Comparison of ENCODE assay signal across 9 cellular contexts in genomic region chr9:68396411-68396810, GRCh38. TPM values are rescaled to one million over a fixed set of nuclear protein-coding genes. Genes with fewer than 3 reads are reported as not detected.
"Had no signal": no experiment of that assay in that cellular context is flagged by ENCODE, and none has a peak within 500 bp of the region (broad histone marks: within the 10 kb centered on the region; RNA-seq: fewer than 3 reads in every experiment).

No MANE protein-coding gene starts in this region.

RNA-seq across cellular contexts. Expression of gene PGM5, which starts 40.0 kb away (rescaled TPM):
- total RNA-seq: activated CD4-positive, alpha-beta memory T cell treated with anti-CD3 and anti-CD28 coated beads, Interleukin-2, amount 10 ng/mL, durations not matched to agents 7 days and 5 days; activated CD4-positive, alpha-beta T cell treated with anti-CD3 and anti-CD28 coated beads for 36 hours; activated CD4-positive, alpha-beta T cell treated with anti-CD3 and anti-CD28 coated beads, Interleukin-2, amount 10 ng/mL, durations not matched to agents 7 days and 5 days; activated CD8-positive, alpha-beta memory T cell treated with anti-CD3 and anti-CD28 coated beads, Interleukin-2, amount 10 ng/mL, durations not matched to agents 7 days and 5 days; activated CD8-positive, alpha-beta T cell treated with anti-CD3 and anti-CD28 coated beads, Interleukin-2, amount 10 ng/mL, durations not matched to agents 7 days and 5 days; activated naive CD8-positive, alpha-beta T cell treated with anti-CD3 and anti-CD28 coated beads, Interleukin-2, amount 10 ng/mL, durations not matched to agents 7 days and 5 days; activated T-helper 2 cell treated with anti-CD3 and anti-CD28 coated beads, Interferon-gamma antibody, Interleukin-2, Interleukin-4, amounts not matched to agents 10 μg/mL and 5 μg/mL and 100 μg/mL, durations not matched to agents 14 hours and 24 hours and 36 hours; T-helper 1 cell treated with Interleukin-12 subunit alpha and Interleukin-12 subunit beta and Interleukin-4 antibody, amounts not matched to agents 30 ng/mL and 1 ng/mL, for 36 hours; T-helper 2 cell treated with Interferon-gamma antibody and Interleukin-4, amounts not matched to agents 100 ng/mL and 5 ng/mL, for 36 hours had no signal
